ENCODE assay signal across 25 cellular contexts in genomic region chr7:36994456-36995112, GRCh38.
DNase-seq lines count a peak whose midpoint lies in the region; ATAC-seq and TF ChIP-seq lines count a peak whose summit lies in the region.
"Had no signal": no experiment of that assay in that cellular context is flagged by ENCODE, and none has a peak within 500 bp of the region (broad histone marks: within the 10 kb centered on the region; RNA-seq: fewer than 3 reads in every experiment).

No MANE protein-coding gene starts in this region.

- H3K27ac ChIP-seq in brain microvascular endothelial cell = no peak overlapping the region
- no peak overlapping the region for H3K27ac ChIP-seq in lower lobe of right lung
- H3K27ac ChIP-seq: gastroesophageal sphincter, neural progenitor cell had no signal

- peaks cover 2% of the 10 kb centered on the region for H3K4me1 Mint-ChIP-seq in activated naive CD8-positive, alpha-beta T cell (ENCODE audit: low read depth)
- peaks cover 7% of the 10 kb centered on the region for H3K4me1 Mint-ChIP-seq in activated naive CD8-positive, alpha-beta T cell treated with anti-CD3 and anti-CD28 coated beads for 36 hours
- peaks cover 13% of the 10 kb centered on the region for H3K4me1 Mint-ChIP-seq in stimulated activated effector memory CD8-positive, alpha-beta T cell treated with anti-CD3 and anti-CD28 coated beads, Interleukin-12 subunit alpha, Interleukin-12 subunit beta, amount 100 ng/mL, for 72 hours
- H3K4me1 Mint-ChIP-seq: B cell, neural progenitor cell had no signal

- H3K27me3 ChIP-seq in brain microvascular endothelial cell (replicated peaks) (no peaks in the 10 kb centered on the region), lower lobe of right lung (ENCODE audit: low read depth) (no peaks in the 10 kb centered on the region)
- H3K27me3 ChIP-seq: gastroesophageal sphincter, neural progenitor cell had no signal

- no peaks in the 10 kb centered on the region for H3K9me3 ChIP-seq in lower lobe of right lung
- H3K9me3 ChIP-seq: gastroesophageal sphincter, mucosa of descending colon had no signal

- intact Hi-C loops in lower lobe of right lung (cut with DNase I) = no loop called here

- H3K4me3 Mint-ChIP-seq in activated naive CD8-positive, alpha-beta T cell = no peak overlapping the region
- H3K4me3 Mint-ChIP-seq in activated naive CD8-positive, alpha-beta T cell treated with anti-CD3 and anti-CD28 coated beads for 36 hours = no peak overlapping the region
- no peak overlapping the region for H3K4me3 Mint-ChIP-seq in stimulated activated effector memory CD8-positive, alpha-beta T cell treated with anti-CD3 and anti-CD28 coated beads, Interleukin-12 subunit alpha, Interleukin-12 subunit beta, amount 100 ng/mL, for 72 hours
- H3K4me3 Mint-ChIP-seq: activated CD4-positive, alpha-beta T cell treated with anti-CD3 and anti-CD28 coated beads, Interleukin-2, amount 10 ng/mL, durations not matched to agents 24 days and 14 days; B cell; neural progenitor cell; stimulated activated naive CD8-positive, alpha-beta T cell treated with anti-CD3 and anti-CD28 coated beads, Interleukin-15, Interleukin-2, amounts not matched to agents 100 ng/mL and 50 ng/mL, for 24 hours; type B pancreatic cell had no signal

- no peaks in the 10 kb centered on the region for H3K9me3 Mint-ChIP-seq in activated naive CD8-positive, alpha-beta T cell (ENCODE audit: low read depth)
- peaks cover 1% of the 10 kb centered on the region for H3K9me3 Mint-ChIP-seq in activated naive CD8-positive, alpha-beta T cell treated with anti-CD3 and anti-CD28 coated beads for 36 hours
- no peaks in the 10 kb centered on the region for H3K9me3 Mint-ChIP-seq in stimulated activated effector memory CD8-positive, alpha-beta T cell treated with anti-CD3 and anti-CD28 coated beads, Interleukin-12 subunit alpha, Interleukin-12 subunit beta, amount 100 ng/mL, for 72 hours
- H3K9me3 Mint-ChIP-seq: neural progenitor cell; stimulated activated naive CD8-positive, alpha-beta T cell treated with anti-CD3 and anti-CD28 coated beads, Interleukin-15, Interleukin-2, amounts not matched to agents 100 ng/mL and 50 ng/mL, for 24 hours had no signal

- H3K36me3 Mint-ChIP-seq in activated naive CD8-positive, alpha-beta T cell = peaks cover 9% of the 10 kb centered on the region
- peaks cover 15% of the 10 kb centered on the region for H3K36me3 Mint-ChIP-seq in activated naive CD8-positive, alpha-beta T cell treated with anti-CD3 and anti-CD28 coated beads for 36 hours
- no peaks in the 10 kb centered on the region for H3K36me3 Mint-ChIP-seq in stimulated activated effector memory CD8-positive, alpha-beta T cell treated with anti-CD3 and anti-CD28 coated beads, Interleukin-12 subunit alpha, Interleukin-12 subunit beta, amount 100 ng/mL, for 72 hours
- H3K36me3 Mint-ChIP-seq: neural progenitor cell, type B pancreatic cell had no signal

- in situ Hi-C loops in brain microvascular endothelial cell (cut with HindIII; ENCODE audit: low pct_ligation_motif_present, low sequenced_read_pairs) = no loop called here

- H3K4me3 ChIP-seq in brain microvascular endothelial cell (ENCODE audit: low read depth, low read length) (no peak overlapping the region), lower lobe of right lung (no peak overlapping the region)
- H3K4me3 ChIP-seq: gastroesophageal sphincter, mucosa of descending colon, neural progenitor cell, smooth muscle cell had no signal

- H3K27ac Mint-ChIP-seq in activated naive CD8-positive, alpha-beta T cell = peak overlapping the region; percentile 24
- no peak overlapping the region for H3K27ac Mint-ChIP-seq in activated naive CD8-positive, alpha-beta T cell treated with anti-CD3 and anti-CD28 coated beads for 36 hours
- no peak overlapping the region for H3K27ac Mint-ChIP-seq in stimulated activated effector memory CD8-positive, alpha-beta T cell treated with anti-CD3 and anti-CD28 coated beads, Interleukin-12 subunit alpha, Interleukin-12 subunit beta, amount 100 ng/mL, for 72 hours
- H3K27ac Mint-ChIP-seq: activated CD4-positive, alpha-beta T cell treated with anti-CD3 and anti-CD28 coated beads, Interleukin-2, amount 10 ng/mL, durations not matched to agents 24 days and 14 days; B cell; neural progenitor cell; stimulated activated naive CD8-positive, alpha-beta T cell treated with anti-CD3 and anti-CD28 coated beads, Interleukin-15, Interleukin-2, amounts not matched to agents 100 ng/mL and 50 ng/mL, for 24 hours; type B pancreatic cell had no signal

- no peaks in the 10 kb centered on the region for H3K27me3 Mint-ChIP-seq in activated naive CD8-positive, alpha-beta T cell
- H3K27me3 Mint-ChIP-seq in activated naive CD8-positive, alpha-beta T cell treated with anti-CD3 and anti-CD28 coated beads for 36 hours = no peaks in the 10 kb centered on the region
- H3K27me3 Mint-ChIP-seq: activated CD4-positive, alpha-beta T cell treated with anti-CD3 and anti-CD28 coated beads, Interleukin-2, amount 10 ng/mL, durations not matched to agents 24 days and 14 days; B cell; stimulated activated naive CD8-positive, alpha-beta T cell treated with anti-CD3 and anti-CD28 coated beads, Interleukin-15, Interleukin-2, amounts not matched to agents 100 ng/mL and 50 ng/mL, for 24 hours; type B pancreatic cell had no signal

- ATAC-seq in lower lobe of right lung (peak; percentile 62 to 67), GM21423 (IDR thresholded peaks at IDR 0.05; ENCODE audit: unreplicated experiment) (no peak), HG02588 (IDR thresholded peaks at IDR 0.05; ENCODE audit: unreplicated experiment) (no peak)
- no peak for ATAC-seq in stimulated activated effector memory CD8-positive, alpha-beta T cell treated with anti-CD3 and anti-CD28 coated beads, Interleukin-12 subunit alpha, Interleukin-12 subunit beta, amount 100 ng/mL, for 72 hours
- ATAC-seq: gastroesophageal sphincter, left colon, mucosa of descending colon had no signal

- H3K36me3 ChIP-seq in brain microvascular endothelial cell (replicated peaks) = no peaks in the 10 kb centered on the region
- no peaks in the 10 kb centered on the region for H3K36me3 ChIP-seq in lower lobe of right lung
- H3K36me3 ChIP-seq: gastroesophageal sphincter, neural progenitor cell had no signal

- no peaks in the 10 kb centered on the region for H3K4me1 ChIP-seq in lower lobe of right lung
- H3K4me1 ChIP-seq: Caco-2, neural progenitor cell had no signal

- no peak for DNase-seq in activated naive CD8-positive, alpha-beta T cell treated with anti-CD3 and anti-CD28 coated beads for 36 hours
- DNase-seq in brain microvascular endothelial cell = peak; percentile 7
- DNase-seq in lower lobe of right lung = no peak
- DNase-seq in stimulated activated effector memory CD8-positive, alpha-beta T cell treated with anti-CD3 and anti-CD28 coated beads, Interleukin-12 subunit alpha, Interleukin-12 subunit beta, amount 100 ng/mL, for 72 hours (ENCODE audit: low spot score in 2 of 2) = no peak
- no peak for DNase-seq in LoVo (ENCODE audit: low spot score)
- DNase-seq: 8988T; activated CD4-positive, alpha-beta T cell treated with anti-CD3 and anti-CD28 coated beads, Interleukin-2, amount 10 ng/mL, durations not matched to agents 24 days and 14 days; Caco-2; central memory CD4-positive, alpha-beta T cell; KG1; left colon; mucosa of descending colon; NCI-H187 treated with DMSO at 0.1 percent for 48 hours; NCI-H2227 treated with DMSO at 0.1 percent for 48 hours; OCI-M1; stimulated activated CD4-positive, alpha-beta T cell treated with anti-CD3 and anti-CD28 coated beads, Interleukin-4, amount 100 ng/mL, for 1 hour had no signal

- TF ChIP-seq CTCF in brain microvascular endothelial cell (IDR thresholded peaks at IDR 0.05; ENCODE audit: low read depth, low read length, missing control alignments) (no peak), lower lobe of right lung (IDR thresholded peaks at IDR 0.05) (no peak)

Comparison
In these comparisons a context has a peak if more than half of its experiments do, and no peak if none do; other contexts are left out.
1. ATAC-seq: peak in lower lobe of right lung (2 of 2); none in stimulated activated effector memory CD8-positive, alpha-beta T cell treated with anti-CD3 and anti-CD28 coated beads, Interleukin-12 subunit alpha, Interleukin-12 subunit beta, amount 100 ng/mL, for 72 hours (single experiment), GM21423 (single experiment) and HG02588 (single experiment).